Comparison of ENCODE assay signal across 22 cellular contexts in the genomic region with DNA sequence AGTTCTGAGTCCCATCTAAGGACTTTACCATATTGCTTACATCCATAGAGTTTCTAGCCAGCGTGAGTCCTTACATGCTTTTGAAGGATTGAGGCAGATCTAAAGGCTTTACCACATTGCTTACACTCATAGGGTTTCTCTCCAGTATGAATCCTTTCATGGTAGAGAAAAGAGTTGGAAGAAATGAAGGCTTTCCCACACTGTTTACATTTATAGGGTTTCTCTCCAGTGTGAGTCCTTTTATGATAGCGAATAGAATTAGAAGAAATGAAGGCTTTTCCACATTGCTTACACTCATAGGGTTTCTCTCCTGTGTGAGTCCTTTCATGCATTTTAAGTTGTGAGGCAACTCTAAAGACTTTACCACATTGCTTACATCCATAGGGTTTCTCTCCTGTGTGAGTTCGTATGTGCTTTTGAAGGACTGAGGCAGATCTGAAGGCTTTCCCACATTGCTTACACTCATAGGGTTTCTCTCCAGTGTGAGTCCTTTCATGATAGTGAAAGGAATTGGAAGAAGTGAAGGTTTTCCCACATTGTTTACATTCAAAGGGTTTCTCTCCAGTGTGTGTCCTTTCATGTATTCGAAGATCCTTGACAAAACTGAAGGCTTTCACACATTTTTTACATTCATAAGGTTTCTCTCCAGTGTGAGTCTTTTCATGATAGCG. TPM values are rescaled to one million over a fixed set of nuclear protein-coding genes. Genes with fewer than 3 reads are reported as not detected.
DNase-seq lines count a peak whose midpoint lies in the region; ATAC-seq, FAIRE-seq and TF ChIP-seq lines count a peak whose summit lies in the region.
"Had no signal": no experiment of that assay in that cellular context is flagged by ENCODE, and none has a peak within 500 bp of the region (broad histone marks: within the 10 kb centered on the region; RNA-seq: fewer than 3 reads in every experiment).

No MANE protein-coding gene starts in this region.

- peaks cover 59% of the 10 kb centered on the region for H3K9me3 ChIP-seq in PC-3 (ENCODE audit: low read length)
- peaks cover 16% of the 10 kb centered on the region for H3K9me3 ChIP-seq in endothelial cell of umbilical vein (replicated peaks; ENCODE audit: control insufficient read depth, insufficient read depth, low read length)
- H3K9me3 ChIP-seq in subcutaneous abdominal adipose tissue (ENCODE audit: control insufficient read depth in 5 of 5, low read length in 5 of 5), result peaks cover 12 to 41% (median 29%) of the 10 kb centered on the region in 5 donors
- H3K9me3 ChIP-seq in mesenchymal stem cell (ENCODE audit: control insufficient read depth, low read length), result peaks cover 50% of the 10 kb centered on the region

- H2BK120ac ChIP-seq in mesenchymal stem cell (ENCODE audit: low read depth, low read length), result no peak overlapping the region

- H4K20me1 ChIP-seq in PC-3 (ENCODE audit: low read length) (no peaks in the 10 kb centered on the region), endothelial cell of umbilical vein (replicated peaks; ENCODE audit: control insufficient read depth, extremely low read depth, insufficient read depth, low read length) (no peaks in the 10 kb centered on the region)

- no peak overlapping the region for H3K27ac ChIP-seq in PC-3 (ENCODE audit: low read length)
- no peak overlapping the region for H3K27ac ChIP-seq in endothelial cell of umbilical vein (ENCODE audit: insufficient read depth, low read depth, low read length)
- H3K27ac ChIP-seq in subcutaneous abdominal adipose tissue (ENCODE audit: low read depth, low read length), result no peak overlapping the region
- no peak overlapping the region for H3K27ac ChIP-seq in mesenchymal stem cell (ENCODE audit: low read length, poor library complexity, severe bottlenecking)
- H3K27ac ChIP-seq: 22Rv1, GM23248, HL-60, PC-9 had no signal

- H3K4ac ChIP-seq in mesenchymal stem cell (ENCODE audit: low read depth in 1 of 2, low read length in 2 of 2), result no peak overlapping the region

- no peak overlapping the region for H2AK5ac ChIP-seq in mesenchymal stem cell (ENCODE audit: low read length, severe bottlenecking)

- WGBS in mesenchymal stem cell, result 100% methylated on average over 4 of the region's 5 CpGs

- FAIRE-seq in endothelial cell of umbilical vein (lab: Jason Lieb, UNC), result peak; percentile 4
- FAIRE-seq: GM12891 had no signal

- H4K91ac ChIP-seq in mesenchymal stem cell (ENCODE audit: low read length), result no peak overlapping the region

- no peaks in the 10 kb centered on the region for H3K79me1 ChIP-seq in mesenchymal stem cell (replicated peaks; ENCODE audit: low read length, poor library complexity, severe bottlenecking)

- no peak overlapping the region for H2AFZ ChIP-seq in PC-3 (ENCODE audit: low read length)
- no peak overlapping the region for H2AFZ ChIP-seq in endothelial cell of umbilical vein (ENCODE audit: low read depth, low read length)
- H2AFZ ChIP-seq in mesenchymal stem cell (ENCODE audit: low read depth, low read length), result no peak overlapping the region
- H2AFZ ChIP-seq: GM23248, PC-9 had no signal

- H3K27me3 ChIP-seq in PC-3 (ENCODE audit: low read length), result no peaks in the 10 kb centered on the region
- H3K27me3 ChIP-seq in endothelial cell of umbilical vein (ENCODE audit: control insufficient read depth in 2 of 2, insufficient read depth in 2 of 2, low read length in 2 of 2), result no peaks in the 10 kb centered on the region
- H3K27me3 ChIP-seq in subcutaneous abdominal adipose tissue (ENCODE audit: control insufficient read depth in 5 of 5, insufficient read depth in 4 of 5, low read length in 5 of 5), result no peaks in the 10 kb centered on the region
- H3K27me3 ChIP-seq in mesenchymal stem cell (ENCODE audit: control insufficient read depth in 1 of 2, insufficient read depth in 1 of 2, low read length in 2 of 2), result no peaks in the 10 kb centered on the region

- peaks cover 55% of the 10 kb centered on the region for H3K36me3 ChIP-seq in PC-3 (ENCODE audit: low read depth, low read length)
- H3K36me3 ChIP-seq in endothelial cell of umbilical vein (ENCODE audit: control insufficient read depth in 2 of 2, extremely low read depth in 1 of 2, insufficient read depth in 2 of 2, low read length in 2 of 2), result no peaks in the 10 kb centered on the region
- peaks cover 0 to 7% (median 2%) of the 10 kb centered on the region in 5 donors for H3K36me3 ChIP-seq in subcutaneous abdominal adipose tissue (ENCODE audit: control insufficient read depth in 5 of 5, insufficient read depth in 5 of 5, low read length in 5 of 5)
- no peaks in the 10 kb centered on the region for H3K36me3 ChIP-seq in mesenchymal stem cell (ENCODE audit: control insufficient read depth in 1 of 2, insufficient read depth in 2 of 2, low read depth in 1 of 2, low read length in 2 of 2)

- H3K79me2 ChIP-seq in PC-3 (ENCODE audit: low read length) (no peaks in the 10 kb centered on the region), endothelial cell of umbilical vein (ENCODE audit: control insufficient read depth, insufficient read depth, low read length) (no peaks in the 10 kb centered on the region)

- H2BK5ac ChIP-seq in mesenchymal stem cell (ENCODE audit: low read depth, low read length, poor library complexity, severe bottlenecking), result no peak overlapping the region

- no peak for TF ChIP-seq POLR2A in endothelial cell of umbilical vein (IDR thresholded peaks at IDR 0.05; ENCODE audit: low read depth, low read length)

- H4K8ac ChIP-seq in mesenchymal stem cell (ENCODE audit: low read length), result no peak overlapping the region

- no peak overlapping the region for H3K4me2 ChIP-seq in PC-3 (ENCODE audit: low read length)
- H3K4me2 ChIP-seq in endothelial cell of umbilical vein (ENCODE audit: insufficient read depth, low read length), result no peak overlapping the region
- no peak overlapping the region for H3K4me2 ChIP-seq in mesenchymal stem cell (ENCODE audit: low read length, poor library complexity, severe bottlenecking)
- H3K4me2 ChIP-seq: PC-9 had no signal

- H3F3A ChIP-seq in PC-3 (ENCODE audit: low read length, unreplicated experiment), result no peaks in the 10 kb centered on the region

- H2BK15ac ChIP-seq in mesenchymal stem cell (ENCODE audit: low read depth, poor library complexity, severe bottlenecking), result no peak overlapping the region

- BruUV-seq in PC-3 (replicated peaks; lab: Mats Ljungman, UMichigan) (no TSS peak), endothelial cell of umbilical vein (replicated peaks; lab: Mats Ljungman, UMichigan) (no TSS peak)

- no peaks in the 10 kb centered on the region for H3K9me1 ChIP-seq in endothelial cell of umbilical vein (replicated peaks; ENCODE audit: control insufficient read depth, extremely low read depth, insufficient read depth, low read length)

- H3K9me2 ChIP-seq in PC-3 (replicated peaks; ENCODE audit: low read length), result no peaks in the 10 kb centered on the region

- peak; percentile 12 for DNase-seq in DMS 273 (lab: John Stamatoyannopoulos, UW; ENCODE audit: unreplicated experiment)
- no peak for DNase-seq in DMS 273 treated with DMSO at 0.1 percent for 48 hours (lab: John Stamatoyannopoulos, UW)
- no peak for DNase-seq in PC-3
- no peak for DNase-seq in endothelial cell of umbilical vein (ENCODE audit: low read depth, low spot score)
- no peak for DNase-seq in NCI-H1417 (lab: John Stamatoyannopoulos, UW)
- DNase-seq in NCI-H69 (lab: John Stamatoyannopoulos, UW), result no peak
- DNase-seq in mesenchymal stem cell, result no peak
- DNase-seq: AML-193; CD4-positive, CD25-positive, alpha-beta regulatory T cell; COR-L47; DMS53; EL; GM23248; NCI-H187; NCI-H226; NCI-H524; PC-9 had no signal

- ATAC-seq in PC-3, result no peak

- H3K4me1 ChIP-seq in PC-3 (ENCODE audit: insufficient read depth, low read length), result no peaks in the 10 kb centered on the region
- H3K4me1 ChIP-seq in endothelial cell of umbilical vein (ENCODE audit: control insufficient read depth, extremely low read depth, insufficient read depth, low read length), result no peaks in the 10 kb centered on the region
- peaks cover 0 to 3% (median 0%) of the 10 kb centered on the region in 5 donors for H3K4me1 ChIP-seq in subcutaneous abdominal adipose tissue (ENCODE audit: control insufficient read depth in 5 of 5, insufficient read depth in 5 of 5, low read length in 5 of 5)
- H3K4me1 ChIP-seq in mesenchymal stem cell (ENCODE audit: control insufficient read depth, insufficient read depth, low read depth, low read length), result no peaks in the 10 kb centered on the region

- no peak overlapping the region for H3K9ac ChIP-seq in PC-3 (ENCODE audit: low read length)
- no peak overlapping the region for H3K9ac ChIP-seq in endothelial cell of umbilical vein (replicated peaks; ENCODE audit: extremely low read depth, insufficient read depth, low read length)
- H3K9ac ChIP-seq in subcutaneous abdominal adipose tissue (ENCODE audit: low read length in 5 of 5), result no peak overlapping the region
- no peak overlapping the region for H3K9ac ChIP-seq in mesenchymal stem cell (ENCODE audit: low read length)
- H3K9ac ChIP-seq: GM23248 had no signal

- CTCF ChIA-PET in PC-3 (lab: Charles Lee) (no interaction called here), endothelial cell of umbilical vein (lab: Charles Lee) (no interaction called here)

- TF ChIP-seq CTCF in PC-3 (conservative IDR thresholded peaks at IDR 0.05; ENCODE audit: low read depth, low read length) (no peak), endothelial cell of umbilical vein (IDR thresholded peaks at IDR 0.05; ENCODE audit: extremely low read depth in 1 of 2, insufficient read depth in 1 of 2, low read depth in 1 of 2, low read length in 2 of 2) (no peak)

- dilution Hi-C loops in endothelial cell of umbilical vein (cut with MboI; ENCODE audit: extremely low pct_ligation_motif_present, low sequenced_read_pairs), result no loop called here

- H3K23ac ChIP-seq in mesenchymal stem cell (ENCODE audit: low read length in 2 of 2), result no peak overlapping the region

- no peak overlapping the region for H3K14ac ChIP-seq in mesenchymal stem cell (ENCODE audit: low read length in 2 of 2)

- no peak overlapping the region for H3K18ac ChIP-seq in mesenchymal stem cell (ENCODE audit: low read depth in 1 of 2, low read length in 2 of 2)

- no peak overlapping the region for H2BK12ac ChIP-seq in mesenchymal stem cell (ENCODE audit: low read length in 2 of 2)

- H3K4me3 ChIP-seq in PC-3 (ENCODE audit: low read length) (peak overlapping the region; percentile 31; the same call in 1 of the 2 replicates), endothelial cell of umbilical vein (replicated peaks in 1 of 3; ENCODE audit: insufficient read depth in 1 of 3, low read depth in 1 of 3, low read length in 3 of 3) (no peak overlapping the region), subcutaneous abdominal adipose tissue (ENCODE audit: low read depth in 1 of 5, low read length in 5 of 5) (peak overlapping the region in 3 of 5 donors; percentile 12 to 42 (median 33)), mesenchymal stem cell (ENCODE audit: insufficient read depth in 1 of 2, low read depth in 1 of 2, low read length in 2 of 2) (peak overlapping the region in 1 of 2 experiments; percentile 45)
- H3K4me3 ChIP-seq: GM23248, PC-9 had no signal

- intact Hi-C loops in PC-3 (cut with micrococcal nuclease) (no loop called here), endothelial cell of umbilical vein (cut with micrococcal nuclease) (no loop called here)

- POLR2A ChIA-PET in PC-3 (lab: Charles Lee; ENCODE audit: unreplicated experiment), result no interaction called here
- POLR2A ChIA-PET in endothelial cell of umbilical vein (lab: Charles Lee), result no interaction called here

RNA-seq across cellular contexts. Expression of a gene that starts 8.4 kb away (rescaled TPM):
- total RNA-seq in PC-3 (2014; rRNA removed), result 5.4 and 7.8 TPM in 2 replicates
- total RNA-seq in endothelial cell of umbilical vein, result 0.42 and 1.8 TPM in 2 replicates
- polyA plus RNA-seq in endothelial cell of umbilical vein, result 1.3 and 2.1 TPM in 2 replicates
- 1.8 and 2.2 TPM in 2 replicates for polyA plus RNA-seq in endothelial cell of umbilical vein (2011; cell fraction: cytosol; rRNA removed)
- polyA plus RNA-seq in endothelial cell of umbilical vein (2011; cell fraction: nucleus; rRNA removed), result 2.3 and 2.9 TPM in 2 replicates
- polyA plus RNA-seq in endothelial cell of umbilical vein (2012), result 0.44 and 0.82 TPM in 2 replicates
- polyA minus RNA-seq in endothelial cell of umbilical vein, result 1.5 and 5.2 TPM in 2 replicates
- not detected for polyA minus RNA-seq in endothelial cell of umbilical vein (2011; cell fraction: cytosol; rRNA and poly(A)+ RNA removed)
- 2.2 and 2.3 TPM in 2 replicates for polyA minus RNA-seq in endothelial cell of umbilical vein (2011; cell fraction: nucleus; rRNA and poly(A)+ RNA removed)
- 3.5 TPM for polyA plus RNA-seq in mesenchymal stem cell (2013, experiment 1 of 2)
- 4.0 TPM for polyA plus RNA-seq in mesenchymal stem cell (2013, experiment 2 of 2)
- total RNA-seq: HT1080 had no signal

RNA-seq across cellular contexts. Expression of a gene that starts 8.9 kb away (rescaled TPM):
- total RNA-seq in PC-3 (2014; rRNA removed) (0.23 and 1.9 TPM in 2 replicates), endothelial cell of umbilical vein (0.51 TPM in 1 of 2 replicates, not detected in the other)
- polyA plus RNA-seq in endothelial cell of umbilical vein, result not detected in 2 replicates
- 0.04 and 0.07 TPM in 2 replicates for polyA plus RNA-seq in endothelial cell of umbilical vein (2011; cell fraction: cytosol; rRNA removed)
- 0.15 TPM in 1 of 2 replicates, not detected in the other for polyA plus RNA-seq in endothelial cell of umbilical vein (2011; cell fraction: nucleus; rRNA removed)
- not detected in 2 replicates for polyA plus RNA-seq in endothelial cell of umbilical vein (2012)
- not detected in 2 replicates for polyA minus RNA-seq in endothelial cell of umbilical vein
- polyA minus RNA-seq in endothelial cell of umbilical vein (2011; cell fraction: cytosol; rRNA and poly(A)+ RNA removed), result not detected
- not detected in 2 replicates for polyA minus RNA-seq in endothelial cell of umbilical vein (2011; cell fraction: nucleus; rRNA and poly(A)+ RNA removed)
- 0.04 TPM for polyA plus RNA-seq in mesenchymal stem cell (2013, experiment 1 of 2)
- polyA plus RNA-seq in mesenchymal stem cell (2013, experiment 2 of 2), result 0.05 TPM
- total RNA-seq: CD4-positive, CD25-positive, alpha-beta regulatory T cell; GM23248; HT1080 had no signal

RNA-seq across cellular contexts. Expression of a gene that starts 20.6 kb away (rescaled TPM):
- total RNA-seq in PC-3 (2014; rRNA removed) (4.0 and 4.7 TPM in 2 replicates), endothelial cell of umbilical vein (0.90 and 3.8 TPM in 2 replicates)
- 0.88 and 0.90 TPM in 2 replicates for polyA plus RNA-seq in endothelial cell of umbilical vein
- 0.79 and 0.96 TPM in 2 replicates for polyA plus RNA-seq in endothelial cell of umbilical vein (2011; cell fraction: cytosol; rRNA removed)
- 1.9 and 2.0 TPM in 2 replicates for polyA plus RNA-seq in endothelial cell of umbilical vein (2011; cell fraction: nucleus; rRNA removed)
- polyA plus RNA-seq in endothelial cell of umbilical vein (2012), result 0.25 and 0.43 TPM in 2 replicates
- 2.7 and 3.8 TPM in 2 replicates for polyA minus RNA-seq in endothelial cell of umbilical vein
- not detected for polyA minus RNA-seq in endothelial cell of umbilical vein (2011; cell fraction: cytosol; rRNA and poly(A)+ RNA removed)
- polyA minus RNA-seq in endothelial cell of umbilical vein (2011; cell fraction: nucleus; rRNA and poly(A)+ RNA removed), result 3.2 and 3.5 TPM in 2 replicates
- 1.6 TPM for polyA plus RNA-seq in mesenchymal stem cell (2013, experiment 1 of 2)
- 1.7 TPM for polyA plus RNA-seq in mesenchymal stem cell (2013, experiment 2 of 2)

Comparison
In these comparisons a context has a peak if more than half of its experiments do, and no peak if none do; other contexts are left out.
1. H3K4me3 ChIP-seq: peak in PC-3 (single experiment) and subcutaneous abdominal adipose tissue (3 of 5); none in endothelial cell of umbilical vein (0 of 3).